Comparison of ENCODE assay signal across 10 cellular contexts in genomic region chr17:927611-928461, GRCh38. TPM values are rescaled to one million over a fixed set of nuclear protein-coding genes. Genes with fewer than 3 reads are reported as not detected.
A peak's percentile ranks its signal among the peaks of the same experiment; 100 is the strongest.
DNase-seq lines count a peak whose midpoint lies in the region; ATAC-seq and TF ChIP-seq lines count a peak whose summit lies in the region.
"Had no signal": no experiment of that assay in that cellular context is flagged by ENCODE, and none has a peak within 500 bp of the region (broad histone marks: within the 10 kb centered on the region; RNA-seq: fewer than 3 reads in every experiment).

No MANE protein-coding gene starts in this region.

- H3K79me2 ChIP-seq in GM23338 (replicated peaks; ENCODE audit: insufficient read depth), result peaks cover 94% of the 10 kb centered on the region
- H3K79me2 ChIP-seq in PC-3 (ENCODE audit: low read length), result no peaks in the 10 kb centered on the region

- peaks cover 55% of the 10 kb centered on the region for H3K4me1 Mint-ChIP-seq in GM23338

- no peaks in the 10 kb centered on the region for H3K9me2 ChIP-seq in GM23338 (ENCODE audit: insufficient read depth)
- H3K9me2 ChIP-seq in PC-3 (replicated peaks; ENCODE audit: low read length), result no peaks in the 10 kb centered on the region

- peaks cover 15% of the 10 kb centered on the region; the same call in 1 of the 2 replicates for H3F3A ChIP-seq in GM23338 (replicated peaks; ENCODE audit: low read depth)
- no peaks in the 10 kb centered on the region for H3F3A ChIP-seq in PC-3 (ENCODE audit: low read length, unreplicated experiment)

- POLR2A ChIA-PET in PC-3 (lab: Charles Lee; ENCODE audit: unreplicated experiment), result no interaction called here

- peak overlapping the region; percentile 16; the same call in 1 of the 2 replicates for H3K9ac ChIP-seq in PC-3 (ENCODE audit: low read length)

- H2AFZ ChIP-seq in GM23338 (no peak overlapping the region), PC-3 (ENCODE audit: low read length) (0 out of 2 replicates have a peak overlapping the region, but pooled peaks have one; percentile 16)

- no peaks in the 10 kb centered on the region for H3K9me3 ChIP-seq in PC-3 (ENCODE audit: low read length)
- H3K9me3 ChIP-seq: heart left ventricle had no signal

- intact Hi-C loops in PC-3 (cut with micrococcal nuclease), result loop anchor here (10.0 kb wide), 1 partner anchor 47 kb away; the partner anchor contains the start of gene NXN

- H3K27me3 Mint-ChIP-seq in GM23338 (ENCODE audit: insufficient read depth, low read depth, poor library complexity), result peaks cover 8% of the 10 kb centered on the region

- no peak overlapping the region; the same call in 2 of the 3 replicates for H3K4me3 Mint-ChIP-seq in GM23338
- H3K4me3 Mint-ChIP-seq: IgD-negative memory B cell had no signal

- no peak overlapping the region for H3K4me3 ChIP-seq in GM23338
- H3K4me3 ChIP-seq in PC-3 (ENCODE audit: low read length), result peak overlapping the region; percentile 58; the same call in 1 of the 2 replicates
- no peak overlapping the region for H3K4me3 ChIP-seq in retinal pigment epithelial cell (ENCODE audit: low read length)
- H3K4me3 ChIP-seq: heart left ventricle had no signal

- H3K9me3 Mint-ChIP-seq in GM23338, result no peaks in the 10 kb centered on the region
- H3K9me3 Mint-ChIP-seq: IgD-negative memory B cell had no signal

- no peaks in the 10 kb centered on the region for H3K27me3 ChIP-seq in GM23338 (ENCODE audit: insufficient read depth)
- no peaks in the 10 kb centered on the region for H3K27me3 ChIP-seq in PC-3 (ENCODE audit: low read length)
- H3K27me3 ChIP-seq: heart left ventricle had no signal

- no peaks in the 10 kb centered on the region for H3K36me3 ChIP-seq in GM23338 (ENCODE audit: insufficient read depth)
- H3K36me3 ChIP-seq in PC-3 (ENCODE audit: low read depth, low read length), result no peaks in the 10 kb centered on the region
- H3K36me3 ChIP-seq: heart left ventricle had no signal

- DNase-seq in GM23338 (ENCODE audit: low spot score) (no peak), PC-3 (peak; percentile 88), fibroblast of gingiva (ENCODE audit: low read depth) (peak; percentile 91), retinal pigment epithelial cell (ENCODE audit: low read depth) (peak; percentile 98), NAMALWA (ENCODE audit: low spot score) (no peak), SHP77 treated with DMSO at 0.1 percent for 48 hours (lab: John Stamatoyannopoulos, UW) (no peak)
- DNase-seq: heart left ventricle had no signal

- H3K27ac Mint-ChIP-seq in GM23338, result peak overlapping the region; percentile 51; the same call in 1 of the 2 replicates
- H3K27ac Mint-ChIP-seq: IgD-negative memory B cell had no signal

- H3K27ac ChIP-seq in GM23338 (ENCODE audit: low read depth), result peak overlapping the region; percentile 84
- peak overlapping the region; percentile 64 for H3K27ac ChIP-seq in PC-3 (ENCODE audit: low read length)

- ATAC-seq in GM23338, result peak; percentile 74
- ATAC-seq in PC-3, result peak; percentile 76
- no peak for ATAC-seq in GM21786 (IDR thresholded peaks at IDR 0.05; ENCODE audit: unreplicated experiment)
- ATAC-seq in GM21619 (IDR thresholded peaks at IDR 0.05; ENCODE audit: unreplicated experiment), result no peak

- no TSS peak for BruUV-seq in PC-3 (replicated peaks; lab: Mats Ljungman, UMichigan)

- no peak for TF ChIP-seq CTCF in GM23338 (conservative IDR thresholded peaks at IDR 0.05; ENCODE audit: low read depth in 2 of 2)
- no peak for TF ChIP-seq CTCF in PC-3 (conservative IDR thresholded peaks at IDR 0.05; ENCODE audit: low read depth, low read length)
- no peak for TF ChIP-seq CTCF in retinal pigment epithelial cell (conservative IDR thresholded peaks at IDR 0.05; ENCODE audit: low read depth, low read length)

- CTCF ChIA-PET in PC-3 (lab: Charles Lee), result interaction anchor here (0.6 kb wide), 1 partner anchor 52 kb away, joined by 3 read pairs; no protein-coding TSS in a partner anchor

- H3K4me1 ChIP-seq in GM23338 (ENCODE audit: insufficient read depth) (peaks cover 44% of the 10 kb centered on the region), PC-3 (ENCODE audit: insufficient read depth, low read length) (peaks cover 45% of the 10 kb centered on the region)

- peak overlapping the region; percentile 50 for H3K4me2 ChIP-seq in GM23338
- H3K4me2 ChIP-seq in PC-3 (ENCODE audit: low read length), result peak overlapping the region; percentile 87

- peaks cover 29% of the 10 kb centered on the region for H4K20me1 ChIP-seq in GM23338 (replicated peaks; ENCODE audit: insufficient read depth)
- peaks cover 3% of the 10 kb centered on the region; the same call in 1 of the 2 replicates for H4K20me1 ChIP-seq in PC-3 (ENCODE audit: low read length)

- H3K36me3 Mint-ChIP-seq in GM23338 (ENCODE audit: low read depth), result peaks cover 6% of the 10 kb centered on the region

TF ChIP-seq in GM23338, 12 proteins besides CTCF, POLR2A, EP300 and RAD21 (continues in another document):
- no peak for TF ChIP-seq REST (IDR thresholded peaks at IDR 0.05; ENCODE audit: unreplicated experiment)

RNA-seq across cellular contexts. Expression of gene NXN, which starts 51.7 kb away (rescaled TPM):
- total RNA-seq in GM23338 (2014; rRNA removed; shearing (Covaris generic)), result 90.4 and 105 TPM in 2 replicates
- polyA plus RNA-seq in GM23338 (2016; fragmentation: Nextera tagmentation; extraction: Ambion mirVana), result 31.8 and 36.2 TPM in 2 replicates
- 20.8 and 25.6 TPM in 2 replicates for total RNA-seq in PC-3 (2014; rRNA removed)

Comparison
In these comparisons a context has a peak if more than half of its experiments do, and no peak if none do; other contexts are left out.
1. ATAC-seq: peak in GM23338 (single experiment) and PC-3 (single experiment); none in GM21786 (single experiment) and GM21619 (single experiment).
2. DNase-seq: peak in PC-3 (single experiment), fibroblast of gingiva (single experiment) and retinal pigment epithelial cell (single experiment); none in GM23338 (single experiment), NAMALWA (single experiment) and SHP77 treated with DMSO at 0.1 percent for 48 hours (single experiment).